In the genomic region with DNA sequence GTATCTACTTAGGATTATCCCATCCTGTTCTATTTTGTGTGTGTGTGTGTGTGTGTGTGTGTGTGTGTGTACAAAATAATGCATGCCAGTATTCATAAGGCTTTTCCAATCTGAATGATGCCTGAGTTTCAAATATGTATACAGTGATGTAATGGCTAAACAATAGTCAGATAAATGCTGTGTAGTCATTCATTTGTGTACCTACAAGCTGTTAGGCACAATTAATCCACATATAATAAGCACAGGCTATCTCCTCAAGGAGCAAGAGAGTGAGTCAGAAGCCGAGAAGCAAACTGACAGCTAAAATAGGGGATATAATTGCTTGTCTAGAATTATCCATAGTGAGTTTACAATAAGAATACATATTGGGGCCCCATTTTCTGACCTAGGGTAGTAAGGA, we compare ENCODE assay signal across 16 cellular contexts. TPM values are rescaled to one million over a fixed set of nuclear protein-coding genes. Genes with fewer than 3 reads are reported as not detected.
"Had no signal": no experiment of that assay in that cellular context is flagged by ENCODE, and none has a peak within 500 bp of the region (broad histone marks: within the 10 kb centered on the region; RNA-seq: fewer than 3 reads in every experiment).

No MANE protein-coding gene starts in this region.

- H3K27ac ChIP-seq: body of pancreas, spleen, WERI-Rb-1 had no signal

- H3K9me3 ChIP-seq: body of pancreas, right atrium auricular region had no signal

- H3K4me1 ChIP-seq: body of pancreas, right atrium auricular region, spleen had no signal

- H3K27me3 ChIP-seq: body of pancreas, right atrium auricular region, spleen had no signal

- H3K36me3 ChIP-seq: right atrium auricular region, spleen, WERI-Rb-1 had no signal

- H3K27ac Mint-ChIP-seq: activated CD8-positive, alpha-beta memory T cell treated with anti-CD3 and anti-CD28 coated beads, Interleukin-2, amount 10 ng/mL, durations not matched to agents 7 days and 5 days; activated naive CD4-positive, alpha-beta T cell treated with anti-CD3 and anti-CD28 coated beads, Interleukin-2, amount 10 ng/mL, durations not matched to agents 7 days and 5 days; activated T-cell treated with anti-CD3 and anti-CD28 coated beads, Interleukin-2, amount 50 U/mL, for 24 hours; effector memory CD8-positive, alpha-beta T cell; naive thymus-derived CD8-positive, alpha-beta T cell; stimulated activated naive CD8-positive, alpha-beta T cell treated with anti-CD3 and anti-CD28 coated beads, Interleukin-15, Interleukin-2, amounts not matched to agents 100 ng/mL and 50 ng/mL, for 24 hours; T-helper 1 cell treated with Interleukin-12 subunit alpha and Interleukin-12 subunit beta and Interleukin-4 antibody, amounts not matched to agents 30 μg/mL and 1 μg/mL, for 36 hours had no signal

- H3K4me3 Mint-ChIP-seq: activated CD8-positive, alpha-beta memory T cell treated with anti-CD3 and anti-CD28 coated beads, Interleukin-2, amount 10 ng/mL, durations not matched to agents 7 days and 5 days; activated naive CD4-positive, alpha-beta T cell treated with anti-CD3 and anti-CD28 coated beads, Interleukin-2, amount 10 ng/mL, durations not matched to agents 7 days and 5 days; activated T-cell treated with anti-CD3 and anti-CD28 coated beads, Interleukin-2, amount 50 U/mL, for 24 hours; central memory CD8-positive, alpha-beta T cell; effector memory CD8-positive, alpha-beta T cell; naive thymus-derived CD8-positive, alpha-beta T cell; stimulated activated naive CD8-positive, alpha-beta T cell treated with anti-CD3 and anti-CD28 coated beads, Interleukin-15, Interleukin-2, amounts not matched to agents 100 ng/mL and 50 ng/mL, for 24 hours; T-helper 1 cell treated with Interleukin-12 subunit alpha and Interleukin-12 subunit beta and Interleukin-4 antibody, amounts not matched to agents 30 μg/mL and 1 μg/mL, for 36 hours had no signal

- H3K36me3 Mint-ChIP-seq: activated CD8-positive, alpha-beta memory T cell treated with anti-CD3 and anti-CD28 coated beads, Interleukin-2, amount 10 ng/mL, durations not matched to agents 7 days and 5 days; activated naive CD4-positive, alpha-beta T cell treated with anti-CD3 and anti-CD28 coated beads, Interleukin-2, amount 10 ng/mL, durations not matched to agents 7 days and 5 days; naive thymus-derived CD8-positive, alpha-beta T cell had no signal

- DNase-seq: activated CD4-positive, alpha-beta T cell treated with anti-CD3 and anti-CD28 coated beads, Interleukin-2, amount 50 U/mL, for 48 hours; activated CD8-positive, alpha-beta memory T cell treated with anti-CD3 and anti-CD28 coated beads, Interleukin-2, amount 10 ng/mL, durations not matched to agents 7 days and 5 days; activated naive CD4-positive, alpha-beta T cell treated with anti-CD3 and anti-CD28 coated beads, Interleukin-2, amount 10 ng/mL, durations not matched to agents 7 days and 5 days; activated T-cell treated with anti-CD3 and anti-CD28 coated beads, Interleukin-2, amount 50 U/mL, for 24 hours; body of pancreas; effector memory CD8-positive, alpha-beta T cell; erythroblast; islet precursor cell; mammary epithelial cell; naive thymus-derived CD8-positive, alpha-beta T cell; spleen; WERI-Rb-1 had no signal

- H3K4me1 Mint-ChIP-seq: activated CD8-positive, alpha-beta memory T cell treated with anti-CD3 and anti-CD28 coated beads, Interleukin-2, amount 10 ng/mL, durations not matched to agents 7 days and 5 days; activated naive CD4-positive, alpha-beta T cell treated with anti-CD3 and anti-CD28 coated beads, Interleukin-2, amount 10 ng/mL, durations not matched to agents 7 days and 5 days; central memory CD8-positive, alpha-beta T cell; naive thymus-derived CD8-positive, alpha-beta T cell had no signal

- H3K27me3 Mint-ChIP-seq: activated CD8-positive, alpha-beta memory T cell treated with anti-CD3 and anti-CD28 coated beads, Interleukin-2, amount 10 ng/mL, durations not matched to agents 7 days and 5 days; activated naive CD4-positive, alpha-beta T cell treated with anti-CD3 and anti-CD28 coated beads, Interleukin-2, amount 10 ng/mL, durations not matched to agents 7 days and 5 days; central memory CD8-positive, alpha-beta T cell; effector memory CD8-positive, alpha-beta T cell; naive thymus-derived CD8-positive, alpha-beta T cell; stimulated activated naive CD8-positive, alpha-beta T cell treated with anti-CD3 and anti-CD28 coated beads, Interleukin-15, Interleukin-2, amounts not matched to agents 100 ng/mL and 50 ng/mL, for 24 hours had no signal

- ATAC-seq: activated CD8-positive, alpha-beta memory T cell treated with anti-CD3 and anti-CD28 coated beads, Interleukin-2, amount 10 ng/mL, durations not matched to agents 7 days and 5 days; body of pancreas; effector memory CD8-positive, alpha-beta T cell; naive thymus-derived CD8-positive, alpha-beta T cell had no signal

- H3K4me3 ChIP-seq: body of pancreas, right atrium auricular region, spleen had no signal

RNA-seq across cellular contexts. Expression of gene DMD, which starts 15.7 kb away (rescaled TPM):
- polyA plus RNA-seq: naive thymus-derived CD8-positive, alpha-beta T cell had no signal
